ENCODE assay signal across 8 cellular contexts in genomic region chr5:148382961-148383360, GRCh38. TPM values are rescaled to one million over a fixed set of nuclear protein-coding genes. Genes with fewer than 3 reads are reported as not detected.
DNase-seq lines count a peak whose midpoint lies in the region; ATAC-seq, FAIRE-seq and TF ChIP-seq lines count a peak whose summit lies in the region.

No MANE protein-coding gene starts in this region.

- POLR2A ChIA-PET in A549 (lab: Yijun Ruan, JAX): no interaction called here

- peaks cover 3% of the 10 kb centered on the region; the same call in 1 of the 2 replicates for H3K36me3 ChIP-seq in HUES64 (ENCODE audit: insufficient read depth, low read length)
- H3K36me3 ChIP-seq in muscle layer of duodenum (ENCODE audit: control insufficient read depth in 1 of 2, insufficient read depth in 2 of 2, low read length in 2 of 2): no peaks in the 10 kb centered on the region

- no peak for TF ChIP-seq POLR2A in A549 (IDR thresholded peaks at IDR 0.05; ENCODE audit: low read length)

- no peak for TF ChIP-seq CTCF in A549 (IDR thresholded peaks at IDR 0.05)

- FAIRE-seq in A549 (lab: Jason Lieb, UNC): no peak

- no peak for TF ChIP-seq RAD21 in A549 (conservative IDR thresholded peaks at IDR 0.05 in 1 of 2, IDR thresholded peaks at IDR 0.05 in 1 of 2)

- WGBS in A549 (ENCODE audit: missing lambda C conversion rate): 93% methylated on average over 4 of the region's 4 CpGs
- 72% methylated on average over 3 of the region's 4 CpGs for WGBS in HUES64

- CTCF ChIA-PET in A549 (lab: Yijun Ruan, JAX): interaction anchor here (0.9 to 1.1 kb wide), 2 partner anchors 8 to 204 kb away, joined by 3 to 5 read pairs; no protein-coding TSS in a partner anchor

- peak overlapping the region; percentile 90 to 92; a peak in 5 of 6 replicates for H3K27ac ChIP-seq in A549
- H3K27ac ChIP-seq in HUES64 (ENCODE audit: low read depth, low read length): no peak overlapping the region
- H3K27ac ChIP-seq in muscle layer of duodenum (ENCODE audit: low read length): peak overlapping the region; percentile 96

- H3K27me3 ChIP-seq in HUES64 (ENCODE audit: insufficient read depth, low read length) (no peaks in the 10 kb centered on the region), muscle layer of duodenum (ENCODE audit: low read depth, low read length) (no peaks in the 10 kb centered on the region)

- H3K9me3 ChIP-seq in A549 (no peaks in the 10 kb centered on the region), HUES64 (ENCODE audit: insufficient read depth, low read depth, low read length) (no peaks in the 10 kb centered on the region), muscle layer of duodenum (ENCODE audit: control insufficient read depth in 1 of 2, low read length in 2 of 2) (no peaks in the 10 kb centered on the region)

- H3K4me3 ChIP-seq in A549 (peak overlapping the region; percentile 92), HUES64 (ENCODE audit: low read length) (peak overlapping the region; percentile 79), muscle layer of duodenum (ENCODE audit: low read depth in 1 of 2, low read length in 2 of 2) (peak overlapping the region; percentile 68 to 89)

- peak overlapping the region; percentile 68 for H3K9ac ChIP-seq in HUES64 (ENCODE audit: low read depth, low read length)

- TF ChIP-seq EP300 in A549 (IDR thresholded peaks at IDR 0.05): no peak

- no peak for ATAC-seq in A549

- DNase-seq in A549 (ENCODE audit: low read depth in 1 of 2, low spot score in 1 of 2): no peak
- peak; percentile 54 for DNase-seq in cerebellar cortex (ENCODE audit: low spot score)
- no peak for DNase-seq in SIG-M5 (lab: John Stamatoyannopoulos, UW)
- DNase-seq in NCI-H446 (lab: John Stamatoyannopoulos, UW): no peak
- DNase-seq in stimulated activated CD4-positive, alpha-beta T cell treated with anti-CD3 and anti-CD28 coated beads, Interleukin-15, amount 100 ng/mL, for 24 hours: no peak
- no peak for DNase-seq in SHP77 treated with DMSO at 0.1 percent for 48 hours (lab: John Stamatoyannopoulos, UW)

- H3K4me1 ChIP-seq in A549 (peaks cover 13% of the 10 kb centered on the region; the same call in 2 of the 3 replicates), HUES64 (ENCODE audit: insufficient read depth, low read length) (peaks cover 11% of the 10 kb centered on the region; the same call in 1 of the 2 replicates), muscle layer of duodenum (ENCODE audit: control insufficient read depth in 1 of 2, insufficient read depth in 2 of 2, low read length in 2 of 2) (peaks cover 22 to 30% of the 10 kb centered on the region in 2 donors)

- H3K4me2 ChIP-seq in A549: peak overlapping the region; percentile 89

TF ChIP-seq in A549, 52 proteins besides CTCF, POLR2A, EP300 and RAD21:
- TF ChIP-seq ELK1 (IDR thresholded peaks at IDR 0.05; ENCODE audit: low read depth, low read length): no peak
- TF ChIP-seq NPAS2 (CRISPR knock-in tag; IDR thresholded peaks at IDR 0.05; ENCODE audit: borderline replicate concordance): no peak
- no peak for TF ChIP-seq FOSB (CRISPR knock-in tag; IDR thresholded peaks at IDR 0.05)
- no peak for TF ChIP-seq RCOR1 (IDR thresholded peaks at IDR 0.05; ENCODE audit: low read depth, low read length)
- no peak for TF ChIP-seq MAFK (IDR thresholded peaks at IDR 0.05; ENCODE audit: partially characterized antibody)
- no peak for TF ChIP-seq TFCP2L1 (CRISPR knock-in tag; IDR thresholded peaks at IDR 0.05)
- TF ChIP-seq HOXB13 (CRISPR knock-in tag; IDR thresholded peaks at IDR 0.05; ENCODE audit: low read depth): no peak
- TF ChIP-seq E2F6 (IDR thresholded peaks at IDR 0.05; ENCODE audit: borderline replicate concordance, low read depth): no peak
- TF ChIP-seq HOXA7 (CRISPR knock-in tag; IDR thresholded peaks at IDR 0.05): no peak
- no peak for TF ChIP-seq PBX3 (IDR thresholded peaks at IDR 0.05)
- no peak for TF ChIP-seq KDM1A (IDR thresholded peaks at IDR 0.05; ENCODE audit: low read depth)
- TF ChIP-seq ZNF302 (CRISPR knock-in tag; IDR thresholded peaks at IDR 0.05): no peak
- no peak for TF ChIP-seq USF2 (IDR thresholded peaks at IDR 0.05)
- no peak for TF ChIP-seq POLR2AphosphoS2 (conservative IDR thresholded peaks at IDR 0.05; ENCODE audit: low read length)
- TF ChIP-seq SREBF2 (IDR thresholded peaks at IDR 0.05): no peak
- no peak for TF ChIP-seq KDM5A (IDR thresholded peaks at IDR 0.05)
- no peak for TF ChIP-seq ESRRA (IDR thresholded peaks at IDR 0.05; ENCODE audit: borderline replicate concordance, low read length)
- no peak for TF ChIP-seq HOXB5 (CRISPR knock-in tag; IDR thresholded peaks at IDR 0.05)
- TF ChIP-seq HDAC2 (IDR thresholded peaks at IDR 0.05): no peak
- TF ChIP-seq NFE2L2 (conservative IDR thresholded peaks at IDR 0.05; ENCODE audit: low read length): no peak

RNA-seq across cellular contexts. Expression of gene FBXO38, which starts 0.8 kb away (rescaled TPM):
- 33.2 and 38.8 TPM in 2 replicates for polyA plus RNA-seq in A549 (2011; rRNA removed)
- 6.2 TPM in 2 replicates for polyA plus RNA-seq in A549 (2012; cell fraction: cytosol; rRNA removed)
- 5.6 and 10.1 TPM in 2 replicates for polyA plus RNA-seq in A549 (2012; cell fraction: nucleus; rRNA removed)
- 14.7 to 16.8 TPM (median 15.8 TPM) in 3 replicates for polyA plus RNA-seq in A549 (2017; fragmentation: RNase III; extraction: RNeasy Plus Mini Kit Qiagen cat#74134 plus additional on column Dnase treatment)
- 49.2 and 63.2 TPM in 2 replicates for polyA minus RNA-seq in A549 (2011; rRNA and poly(A)+ RNA removed)
- polyA plus RNA-seq in HUES64 (2013, experiment 1 of 2): 18.5 TPM
- polyA plus RNA-seq in HUES64 (2013, experiment 2 of 2): 18.6 TPM

RNA-seq across cellular contexts. Expression of gene SPINK9, which starts 47.6 kb away (rescaled TPM):
- polyA plus RNA-seq in A549 (2011; rRNA removed): not detected in 2 replicates
- polyA plus RNA-seq in A549 (2012; cell fraction: cytosol; rRNA removed): not detected in 2 replicates
- not detected in 2 replicates for polyA plus RNA-seq in A549 (2012; cell fraction: nucleus; rRNA removed)
- not detected in 3 replicates for polyA plus RNA-seq in A549 (2017; fragmentation: RNase III; extraction: RNeasy Plus Mini Kit Qiagen cat#74134 plus additional on column Dnase treatment)
- polyA minus RNA-seq in A549 (2011; rRNA and poly(A)+ RNA removed): not detected in 2 replicates
- polyA plus RNA-seq in HUES64 (2013, experiment 1 of 2): not detected
- polyA plus RNA-seq in HUES64 (2013, experiment 2 of 2): not detected
